Comparison of ENCODE assay signal across 16 cellular contexts in the genomic region with DNA sequence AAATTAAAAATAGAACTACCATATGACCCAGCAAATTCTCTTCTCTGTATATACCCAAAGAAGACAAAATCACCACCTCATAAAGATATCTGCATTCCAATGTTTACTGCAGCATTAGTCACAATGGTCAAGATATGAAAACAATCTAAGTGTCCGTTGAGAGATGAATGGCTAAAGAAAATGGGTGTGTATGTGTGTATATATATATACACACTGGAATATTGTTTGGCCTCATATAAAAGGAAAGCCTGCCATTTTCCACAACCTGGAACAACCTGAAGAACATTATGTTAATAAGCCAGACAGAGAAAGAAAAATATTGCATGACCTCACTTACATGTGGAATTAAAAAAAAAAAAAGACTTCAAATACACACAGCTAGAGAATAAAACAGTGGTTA. TPM values are rescaled to one million over a fixed set of nuclear protein-coding genes. Genes with fewer than 3 reads are reported as not detected.
DNase-seq lines count a peak whose midpoint lies in the region; ATAC-seq, FAIRE-seq and TF ChIP-seq lines count a peak whose summit lies in the region.
"Had no signal": no experiment of that assay in that cellular context is flagged by ENCODE, and none has a peak within 500 bp of the region (broad histone marks: within the 10 kb centered on the region; RNA-seq: fewer than 3 reads in every experiment).

No MANE protein-coding gene starts in this region.

- in situ Hi-C loops in IMR-90 (cut with MboI; ENCODE audit: low sequenced_read_pairs) = no loop called here
- in situ Hi-C loops in K562 (cut with MboI) = loop anchor here (25.0 kb wide), 1 partner anchor 902 kb away; a partner anchor contains a TSS

- POLR2A ChIA-PET in BJ (lab: Charles Lee) (no interaction called here), IMR-90 (lab: Charles Lee; ENCODE audit: unreplicated experiment) (no interaction called here), K562 (lab: Yijun Ruan, JAX) (no interaction called here)

- BruUV-seq in IMR-90 (replicated peaks; lab: Mats Ljungman, UMichigan) = no TSS peak
- no TSS peak for BruUV-seq in K562 (replicated peaks; lab: Mats Ljungman, UMichigan)

- H3K4me2 ChIP-seq in IMR-90 (ENCODE audit: low read depth, low read length) (peak overlapping the region; percentile 79; the same call in 1 of the 2 replicates), K562 (ENCODE audit: insufficient read depth, low read length) (no peak overlapping the region), mesenchymal stem cell (ENCODE audit: low read length, poor library complexity, severe bottlenecking) (no peak overlapping the region)

- TF ChIP-seq RAD21 in IMR-90 (IDR thresholded peaks at IDR 0.05; ENCODE audit: low read length) (no peak), K562 (CRISPR knock-in tag; conservative IDR thresholded peaks at IDR 0.05 in 1 of 2, IDR thresholded peaks at IDR 0.05 in 1 of 2) (no peak)

- no peak overlapping the region for H4K8ac ChIP-seq in IMR-90 (ENCODE audit: low read depth in 2 of 2, low read length in 2 of 2)
- no peak overlapping the region for H4K8ac ChIP-seq in mesenchymal stem cell (ENCODE audit: low read length)

- dilution Hi-C loops in IMR-90 (cut with HindIII; ENCODE audit: low sequenced_read_pairs, unreplicated experiment) = loop anchor here (25.0 kb wide), 1 partner anchor 102 kb away; no protein-coding TSS in a partner anchor

- H2BK20ac ChIP-seq in IMR-90 (ENCODE audit: low read depth, low read length) = no peak overlapping the region

- no peak overlapping the region for H3K18ac ChIP-seq in IMR-90 (ENCODE audit: low read depth, low read length)
- no peak overlapping the region for H3K18ac ChIP-seq in mesenchymal stem cell (ENCODE audit: low read depth in 1 of 2, low read length in 2 of 2)

- H2AK5ac ChIP-seq in IMR-90 (ENCODE audit: low read depth, low read length) (no peak overlapping the region), mesenchymal stem cell (ENCODE audit: low read length, severe bottlenecking) (no peak overlapping the region)

- CTCF ChIA-PET in BJ (lab: Yijun Ruan, JAX) (interaction anchor here (1.5 kb wide), 1 partner anchor 47 kb away, joined by 3 read pairs; no protein-coding TSS in a partner anchor), IMR-90 (lab: Yijun Ruan, JAX) (interaction anchor here (1.7 kb wide), 1 partner anchor 11 kb away, joined by 17 read pairs; no protein-coding TSS in a partner anchor), K562 (lab: Yijun Ruan, JAX; ENCODE audit: low intra/inter-chr PET ratio) (no interaction called here)

- H4K20me1 ChIP-seq in IMR-90 (ENCODE audit: insufficient read depth, low read length) (no peaks in the 10 kb centered on the region), K562 (replicated peaks; ENCODE audit: control insufficient read depth, insufficient read depth, low read length) (no peaks in the 10 kb centered on the region)

- H3K4me3 ChIP-seq in BJ (ENCODE audit: low read depth, low read length) (no peak overlapping the region), IMR-90 (ENCODE audit: insufficient read depth, low read depth, low read length) (no peak overlapping the region), K562 (no peak overlapping the region), mesenchymal stem cell (ENCODE audit: insufficient read depth in 1 of 2, low read depth in 1 of 2, low read length in 2 of 2) (no peak overlapping the region)
- H3K4me3 ChIP-seq: psoas muscle had no signal

- H3K27ac ChIP-seq in IMR-90 (ENCODE audit: insufficient read depth, low read length) (no peak overlapping the region), K562 (ENCODE audit: extremely low read depth, low read depth, low read length) (no peak overlapping the region), mesenchymal stem cell (ENCODE audit: low read length, poor library complexity, severe bottlenecking) (no peak overlapping the region)
- H3K27ac ChIP-seq: psoas muscle had no signal

- whole genome bisulfite sequencing in IMR-90 (ENCODE audit: extremely low coverage in 2 of 2, insufficient read length in 1 of 2), 2 experiments = no CpG with 5 or more reads among the region's 1 CpG
- WGBS in K562 (ENCODE audit: insufficient coverage, low coverage, missing lambda C conversion rate) = 9% methylated on average over 1 of the region's 1 CpG
- WGBS in mesenchymal stem cell = no CpG with 5 or more reads among the region's 1 CpG

- H3K9me3 ChIP-seq in IMR-90 (ENCODE audit: control insufficient read depth, insufficient read depth, low read length) = no peaks in the 10 kb centered on the region
- no peaks in the 10 kb centered on the region for H3K9me3 ChIP-seq in K562 (replicated peaks; ENCODE audit: control insufficient read depth, insufficient read depth, low read depth, low read length)
- H3K9me3 ChIP-seq in mesenchymal stem cell (ENCODE audit: control insufficient read depth, low read length) = no peaks in the 10 kb centered on the region
- H3K9me3 ChIP-seq: BE2C, psoas muscle had no signal

- FAIRE-seq in K562 (lab: Jason Lieb, UNC) = no peak
- FAIRE-seq: urothelium cell line had no signal

- TF ChIP-seq CTCF in BJ (IDR thresholded peaks at IDR 0.05; ENCODE audit: insufficient read depth, low read depth, low read length) (no peak), IMR-90 (conservative IDR thresholded peaks at IDR 0.05; ENCODE audit: low read depth, low read length) (no peak), K562 (IDR thresholded peaks at IDR 0.05 in 2 of 3, conservative IDR thresholded peaks at IDR 0.05 in 1 of 3; ENCODE audit: insufficient read depth in 2 of 3, low read depth in 1 of 3, low read length in 3 of 3) (no peak)

- peaks cover 2% of the 10 kb centered on the region; the same call in 1 of the 2 replicates for H3K4me1 ChIP-seq in IMR-90 (ENCODE audit: control insufficient read depth, insufficient read depth, low read length)
- H3K4me1 ChIP-seq in K562 (replicated peaks in 1 of 2; ENCODE audit: control insufficient read depth in 2 of 2, insufficient read depth in 2 of 2, low read length in 2 of 2) = peaks cover 0 to 3% of the 10 kb centered on the region in 2 experiments; a peak in 3 of 5 replicates
- no peaks in the 10 kb centered on the region for H3K4me1 ChIP-seq in mesenchymal stem cell (ENCODE audit: control insufficient read depth, insufficient read depth, low read depth, low read length)
- H3K4me1 ChIP-seq: BE2C, psoas muscle had no signal

- H3K36me3 ChIP-seq in BJ (ENCODE audit: control insufficient read depth, insufficient read depth, low read length) (no peaks in the 10 kb centered on the region), IMR-90 (ENCODE audit: control insufficient read depth, insufficient read depth, low read length) (no peaks in the 10 kb centered on the region), K562 (ENCODE audit: control insufficient read depth, insufficient read depth, low read length) (no peaks in the 10 kb centered on the region), mesenchymal stem cell (ENCODE audit: control insufficient read depth in 1 of 2, insufficient read depth in 2 of 2, low read depth in 1 of 2, low read length in 2 of 2) (peaks cover 0 to 5% of the 10 kb centered on the region in 2 experiments)
- H3K36me3 ChIP-seq: BE2C had no signal

- no peak overlapping the region for H2AK9ac ChIP-seq in IMR-90 (replicated peaks; ENCODE audit: low read depth, low read length, poor library complexity)

- no peaks in the 10 kb centered on the region for H3K27me3 ChIP-seq in BJ (ENCODE audit: control insufficient read depth, insufficient read depth, low read length)
- no peaks in the 10 kb centered on the region for H3K27me3 ChIP-seq in IMR-90 (ENCODE audit: control insufficient read depth, insufficient read depth, low read length)
- H3K27me3 ChIP-seq in K562 (ENCODE audit: control insufficient read depth in 2 of 2, insufficient read depth in 2 of 2, low read length in 2 of 2) = no peaks in the 10 kb centered on the region
- no peaks in the 10 kb centered on the region for H3K27me3 ChIP-seq in mesenchymal stem cell (ENCODE audit: control insufficient read depth in 1 of 2, insufficient read depth in 1 of 2, low read length in 2 of 2)
- H3K27me3 ChIP-seq: BE2C had no signal

- H3K23ac ChIP-seq in IMR-90 (ENCODE audit: low read depth, low read length) (no peak overlapping the region), mesenchymal stem cell (ENCODE audit: low read length in 2 of 2) (no peak overlapping the region)

- no peak overlapping the region for H2BK15ac ChIP-seq in IMR-90 (ENCODE audit: low read depth, low read length)
- no peak overlapping the region for H2BK15ac ChIP-seq in mesenchymal stem cell (ENCODE audit: low read depth, poor library complexity, severe bottlenecking)

- no peak overlapping the region for H3K9ac ChIP-seq in IMR-90 (ENCODE audit: low read depth, low read length)
- H3K9ac ChIP-seq in K562 (ENCODE audit: insufficient read depth in 1 of 2, low read depth in 2 of 2, low read length in 2 of 2) = no peak overlapping the region
- no peak overlapping the region for H3K9ac ChIP-seq in mesenchymal stem cell (ENCODE audit: low read length)

- H3K56ac ChIP-seq in IMR-90 (ENCODE audit: extremely low read depth, insufficient read depth, low read length) = no peak overlapping the region

- H3K79me2 ChIP-seq in K562 (ENCODE audit: control insufficient read depth, insufficient read depth, low read length) = no peaks in the 10 kb centered on the region

- H2BK12ac ChIP-seq in mesenchymal stem cell (ENCODE audit: low read length in 2 of 2) = no peak overlapping the region

- peak; percentile 64 for DNase-seq in BJ (ENCODE audit: low read depth)
- peak; percentile 68 for DNase-seq in IMR-90
- no peak for DNase-seq in K562 (ENCODE audit: extremely low read depth in 1 of 4, low spot score in 3 of 4)
- DNase-seq in mesenchymal stem cell = peak; percentile 57
- DNase-seq in Kasumi-1 (lab: John Stamatoyannopoulos, UW) = no peak
- no peak for DNase-seq in activated CD4-positive, alpha-beta T cell treated with anti-CD3 and anti-CD28 coated beads, Interleukin-2, amount 50 U/mL, for 48 hours
- DNase-seq in SK-N-DZ (ENCODE audit: low spot score) = no peak
- DNase-seq: activated CD4-positive, alpha-beta T cell treated with anti-CD3 and anti-CD28 coated beads for 1 hour; activated T-cell treated with anti-CD3 and anti-CD28 coated beads for 4 hours; BE2C; kidney glomerular epithelial cell; NCI-H1105; psoas muscle had no signal

- H2BK120ac ChIP-seq in IMR-90 (ENCODE audit: low read depth, low read length) (no peak overlapping the region), mesenchymal stem cell (ENCODE audit: low read depth, low read length) (no peak overlapping the region)

- intact Hi-C loops in IMR-90 (cut with micrococcal nuclease) = no loop called here
- intact Hi-C loops in K562 (cut with micrococcal nuclease) = no loop called here

- H3K4ac ChIP-seq in IMR-90 (ENCODE audit: low read depth, low read length) (no peak overlapping the region), mesenchymal stem cell (ENCODE audit: low read depth in 1 of 2, low read length in 2 of 2) (no peak overlapping the region)

- H2AFZ ChIP-seq in IMR-90 (replicated peaks; ENCODE audit: low read length, poor library complexity) = no peak overlapping the region
- no peak overlapping the region for H2AFZ ChIP-seq in K562 (ENCODE audit: low read depth, low read length)
- H2AFZ ChIP-seq in mesenchymal stem cell (ENCODE audit: low read depth, low read length) = no peak overlapping the region

- H4K91ac ChIP-seq in IMR-90 (ENCODE audit: insufficient read depth, low read depth, low read length) (no peak overlapping the region), mesenchymal stem cell (ENCODE audit: low read length) (no peak overlapping the region)

- TF ChIP-seq POLR2A in IMR-90 (IDR thresholded peaks at IDR 0.05; ENCODE audit: low read depth, low read length) = no peak
- no peak for TF ChIP-seq POLR2A in K562 (conservative IDR thresholded peaks at IDR 0.05)

- H3K14ac ChIP-seq in IMR-90 (replicated peaks; ENCODE audit: low read depth, low read length) (no peak overlapping the region), mesenchymal stem cell (ENCODE audit: low read length in 2 of 2) (no peak overlapping the region)

- H3K79me1 ChIP-seq in IMR-90 (ENCODE audit: low read depth in 1 of 2, low read length in 2 of 2) = no peaks in the 10 kb centered on the region
- no peaks in the 10 kb centered on the region for H3K79me1 ChIP-seq in mesenchymal stem cell (replicated peaks; ENCODE audit: low read length, poor library complexity, severe bottlenecking)

- H2BK5ac ChIP-seq in IMR-90 (ENCODE audit: low read depth, low read length, poor library complexity, severe bottlenecking) (no peak overlapping the region), mesenchymal stem cell (ENCODE audit: low read depth, low read length, poor library complexity, severe bottlenecking) (no peak overlapping the region)

- no peak overlapping the region for H4K5ac ChIP-seq in IMR-90 (ENCODE audit: low read depth, low read length)

- no peaks in the 10 kb centered on the region for H3K9me1 ChIP-seq in IMR-90 (ENCODE audit: insufficient read depth, low read length)
- no peaks in the 10 kb centered on the region for H3K9me1 ChIP-seq in K562 (ENCODE audit: control insufficient read depth, insufficient read depth, low read length)

- ATAC-seq in IMR-90 (ENCODE audit: low read depth) (peak; percentile 84), K562 (no peak), GM18517 (IDR thresholded peaks at IDR 0.05; ENCODE audit: unreplicated experiment) (no peak)
- ATAC-seq: HCT116, psoas muscle had no signal

- TF ChIP-seq EP300 in K562 (IDR thresholded peaks at IDR 0.05; ENCODE audit: low read length) = no peak

RNA-seq across cellular contexts. Expression of a gene that starts 29.5 kb away (rescaled TPM):
- 7.9 and 14.2 TPM in 2 replicates for polyA plus RNA-seq in BJ (2011; rRNA removed)
- polyA minus RNA-seq in BJ (2011; rRNA and poly(A)+ RNA removed) = 19.0 and 19.2 TPM in 2 replicates
- total RNA-seq in IMR-90 (2012; rRNA removed) = 17.6 and 26.1 TPM in 2 replicates
- 16.4 and 18.1 TPM in 2 replicates for polyA plus RNA-seq in IMR-90 (2012; rRNA removed)
- polyA plus RNA-seq in IMR-90 (2012; cell fraction: cytosol; rRNA removed) = 3.7 and 5.6 TPM in 2 replicates
- polyA plus RNA-seq in IMR-90 (2012; cell fraction: nucleus; rRNA removed; ENCODE audit: low replicate concordance) = 11.8 and 59.3 TPM in 2 replicates
- total RNA-seq in K562 (2011; cell fraction: chromatin; rRNA removed; ENCODE audit: low replicate concordance) = 33.4 and 118 TPM in 2 replicates
- total RNA-seq in K562 (2011; cell fraction: nucleolus; rRNA removed) = 15.3 and 21.4 TPM in 2 replicates
- total RNA-seq in K562 (2011; cell fraction: nucleoplasm; rRNA removed) = 51.2 and 76.0 TPM in 2 replicates
- total RNA-seq in K562 (2014; rRNA removed) = 17.3 and 18.8 TPM in 2 replicates
- 35.0 and 39.7 TPM in 2 replicates for total RNA-seq in K562 (2014; rRNA removed; fragmentation: Illumina TruSeq; extraction: Trizol)
- total RNA-seq in K562 (2015; rRNA removed; fragmentation: Illumina TruSeq; extraction: Trizol) = 37.9 and 42.2 TPM in 2 replicates
- total RNA-seq in K562 (2021) = 30.2 and 31.7 TPM in 2 replicates
- polyA plus RNA-seq in K562 (2011; rRNA removed) = 21.6 and 26.4 TPM in 2 replicates
- polyA plus RNA-seq in K562 (2011; cell fraction: cytosol; rRNA removed) = 5.0 and 8.4 TPM in 2 replicates
- polyA plus RNA-seq in K562 (2011; cell fraction: nucleus; rRNA removed) = 47.1 and 53.8 TPM in 2 replicates
- 15.4 and 18.7 TPM in 2 replicates for polyA plus RNA-seq in K562 (2012)
- polyA plus RNA-seq in K562 (2014; fragmentation: Illumina TruSeq; extraction: Trizol) = 29.4 and 42.4 TPM in 2 replicates
- polyA plus RNA-seq in K562 (2014; fragmentation: Nextera tagmentation; extraction: Ambion mirVana) = 10 to 100 TPM; 10.0 to 10.1 TPM
- polyA plus RNA-seq in K562 (2014; rRNA removed) = 24.1 and 24.9 TPM in 2 replicates
- polyA minus RNA-seq in K562 (2011; rRNA and poly(A)+ RNA removed) = 24.0 and 29.6 TPM in 2 replicates
- polyA minus RNA-seq in K562 (2011; cell fraction: cytosol; rRNA and poly(A)+ RNA removed) = 8.9 and 9.5 TPM in 2 replicates
- polyA minus RNA-seq in K562 (2011; cell fraction: nucleus; rRNA and poly(A)+ RNA removed) = 34.6 and 62.4 TPM in 2 replicates
- polyA plus RNA-seq in mesenchymal stem cell (2013, experiment 1 of 2) = 19.8 TPM
- 20.5 TPM for polyA plus RNA-seq in mesenchymal stem cell (2013, experiment 2 of 2)
- polyA plus RNA-seq in SK-N-DZ (2014; cell fraction: cytosol; rRNA removed) = 40.1 and 52.0 TPM in 2 replicates
- polyA plus RNA-seq in SK-N-DZ (2014; cell fraction: nucleus; rRNA removed) = 96.3 and 128 TPM in 2 replicates

RNA-seq across cellular contexts. Expression of a gene that starts 45.4 kb away (rescaled TPM):
- polyA plus RNA-seq in BJ (2011; rRNA removed) = 53.8 and 71.5 TPM in 2 replicates
- polyA minus RNA-seq in BJ (2011; rRNA and poly(A)+ RNA removed) = 40.7 and 61.8 TPM in 2 replicates
- total RNA-seq in IMR-90 (2012; rRNA removed) = 25.8 and 48.9 TPM in 2 replicates
- polyA plus RNA-seq in IMR-90 (2012; rRNA removed) = 23.1 and 23.8 TPM in 2 replicates
- polyA plus RNA-seq in IMR-90 (2012; cell fraction: cytosol; rRNA removed) = 8.0 and 9.4 TPM in 2 replicates
- 3.8 and 9.2 TPM in 2 replicates for polyA plus RNA-seq in IMR-90 (2012; cell fraction: nucleus; rRNA removed; ENCODE audit: low replicate concordance)
- 18.0 and 21.1 TPM in 2 replicates for total RNA-seq in K562 (2011; cell fraction: chromatin; rRNA removed; ENCODE audit: low replicate concordance)
- total RNA-seq in K562 (2011; cell fraction: nucleolus; rRNA removed) = 16.7 and 22.9 TPM in 2 replicates
- 19.9 and 25.2 TPM in 2 replicates for total RNA-seq in K562 (2011; cell fraction: nucleoplasm; rRNA removed)
- total RNA-seq in K562 (2014; rRNA removed) = 13.4 and 15.3 TPM in 2 replicates
- 34.2 and 38.5 TPM in 2 replicates for total RNA-seq in K562 (2014; rRNA removed; fragmentation: Illumina TruSeq; extraction: Trizol)
- total RNA-seq in K562 (2015; rRNA removed; fragmentation: Illumina TruSeq; extraction: Trizol) = 24.8 and 27.8 TPM in 2 replicates
- 36.4 and 36.6 TPM in 2 replicates for total RNA-seq in K562 (2021)
- 53.7 and 54.4 TPM in 2 replicates for polyA plus RNA-seq in K562 (2011; rRNA removed)
- polyA plus RNA-seq in K562 (2011; cell fraction: cytosol; rRNA removed) = 26.4 and 30.2 TPM in 2 replicates
- polyA plus RNA-seq in K562 (2011; cell fraction: nucleus; rRNA removed) = 15.2 and 17.7 TPM in 2 replicates
- 33.0 and 34.7 TPM in 2 replicates for polyA plus RNA-seq in K562 (2012)
- 25.6 and 28.6 TPM in 2 replicates for polyA plus RNA-seq in K562 (2014; fragmentation: Illumina TruSeq; extraction: Trizol)
- polyA plus RNA-seq in K562 (2014; fragmentation: Nextera tagmentation; extraction: Ambion mirVana) = 10 to 100 TPM; 25.3 to 25.6 TPM
- polyA plus RNA-seq in K562 (2014; rRNA removed) = 22.5 and 23.6 TPM in 2 replicates
- 34.7 and 35.1 TPM in 2 replicates for polyA minus RNA-seq in K562 (2011; rRNA and poly(A)+ RNA removed)
- 24.1 and 25.0 TPM in 2 replicates for polyA minus RNA-seq in K562 (2011; cell fraction: cytosol; rRNA and poly(A)+ RNA removed)
- 12.5 and 25.8 TPM in 2 replicates for polyA minus RNA-seq in K562 (2011; cell fraction: nucleus; rRNA and poly(A)+ RNA removed)
- 23.3 TPM for polyA plus RNA-seq in mesenchymal stem cell (2013, experiment 1 of 2)
- 25.7 TPM for polyA plus RNA-seq in mesenchymal stem cell (2013, experiment 2 of 2)
- polyA plus RNA-seq in SK-N-DZ (2014; cell fraction: cytosol; rRNA removed) = 30.7 and 32.2 TPM in 2 replicates
- polyA plus RNA-seq in SK-N-DZ (2014; cell fraction: nucleus; rRNA removed) = 18.0 and 19.8 TPM in 2 replicates

Comparison
In these comparisons a context has a peak if more than half of its experiments do, and no peak if none do; other contexts are left out.
1. DNase-seq: peak in BJ (single experiment), IMR-90 (single experiment) and mesenchymal stem cell (single experiment); none in K562 (0 of 4), Kasumi-1 (0 of 2), activated CD4-positive, alpha-beta T cell treated with anti-CD3 and anti-CD28 coated beads, Interleukin-2, amount 50 U/mL, for 48 hours (0 of 2) and SK-N-DZ (single experiment).